Comparison of ENCODE assay signal across 8 cellular contexts in genomic region chr16:70432800-70433455, GRCh38. TPM values are rescaled to one million over a fixed set of nuclear protein-coding genes. Genes with fewer than 3 reads are reported as not detected.
A peak's percentile ranks its signal among the peaks of the same experiment; 100 is the strongest.
DNase-seq lines count a peak whose midpoint lies in the region; ATAC-seq and TF ChIP-seq lines count a peak whose summit lies in the region.

No MANE protein-coding gene starts in this region.

- POLR2A ChIA-PET in naive thymus-derived CD8-positive, alpha-beta T cell (lab: Charles Lee) = interaction anchor here (0.7 to 4.0 kb wide), 6 partner anchors 11 to 56 kb away, joined by 3 to 23 read pairs (median 4); no protein-coding TSS in a partner anchor

- no peaks in the 10 kb centered on the region for H4K20me1 ChIP-seq in DOHH2 (ENCODE audit: control insufficient read depth, insufficient read depth, low read depth, low read length)

- peaks cover 0 to 17% (median 3%) of the 10 kb centered on the region in 3 donors for H3K36me3 Mint-ChIP-seq in naive thymus-derived CD8-positive, alpha-beta T cell
- peaks cover 7% of the 10 kb centered on the region for H3K36me3 Mint-ChIP-seq in T-helper 2 cell treated with Interferon-gamma antibody and Interleukin-4, amounts not matched to agents 5 μg/mL and 100 μg/mL, for 36 hours (ENCODE audit: low read depth)

- H3K79me2 ChIP-seq in DOHH2 (ENCODE audit: control insufficient read depth, low read length) = peaks cover 80% of the 10 kb centered on the region

- peaks cover 88% of the 10 kb centered on the region for H3K4me1 ChIP-seq in DOHH2 (ENCODE audit: control insufficient read depth, low read length)

- no peak for TF ChIP-seq CTCF in DOHH2 (IDR thresholded peaks at IDR 0.05; ENCODE audit: low read depth, low read length, poor library complexity, severe bottlenecking)

- H3K4me1 Mint-ChIP-seq in naive thymus-derived CD8-positive, alpha-beta T cell = peaks cover 40 to 91% (median 77%) of the 10 kb centered on the region in 4 donors
- peaks cover 47% of the 10 kb centered on the region for H3K4me1 Mint-ChIP-seq in T-helper 2 cell treated with Interferon-gamma antibody and Interleukin-4, amounts not matched to agents 5 μg/mL and 100 μg/mL, for 36 hours (ENCODE audit: low read depth)

- DNase-seq in astrocyte of the hippocampus (ENCODE audit: low read depth, low spot score) = peak; percentile 36
- DNase-seq in naive thymus-derived CD8-positive, alpha-beta T cell = no peak
- no peak for DNase-seq in T-helper 2 cell treated with Interferon-gamma antibody and Interleukin-4, amounts not matched to agents 5 μg/mL and 100 μg/mL, for 36 hours (ENCODE audit: low spot score)
- no peak for DNase-seq in SW 1271 (lab: John Stamatoyannopoulos, UW)
- DNase-seq in NCI-H2029 treated with DMSO at 0.1 percent for 48 hours (lab: John Stamatoyannopoulos, UW) = no peak
- no peak for DNase-seq in kidney glomerular epithelial cell (lab: John Stamatoyannopoulos, UW)

- H3K4me3 ChIP-seq in DOHH2 (ENCODE audit: low read length) = peak overlapping the region; percentile 69

- no peaks in the 10 kb centered on the region for H3K9me3 Mint-ChIP-seq in naive thymus-derived CD8-positive, alpha-beta T cell
- no peaks in the 10 kb centered on the region for H3K9me3 Mint-ChIP-seq in T-helper 2 cell treated with Interferon-gamma antibody and Interleukin-4, amounts not matched to agents 5 μg/mL and 100 μg/mL, for 36 hours

- H3K27ac ChIP-seq in DOHH2 (ENCODE audit: low read depth, low read length) = peak overlapping the region; percentile 100

- peak overlapping the region; percentile 78 to 94 (median 87) for H3K27ac Mint-ChIP-seq in naive thymus-derived CD8-positive, alpha-beta T cell
- H3K27ac Mint-ChIP-seq in T-helper 2 cell treated with Interferon-gamma antibody and Interleukin-4, amounts not matched to agents 5 μg/mL and 100 μg/mL, for 36 hours = no peak overlapping the region

- no peaks in the 10 kb centered on the region for H3K27me3 Mint-ChIP-seq in naive thymus-derived CD8-positive, alpha-beta T cell
- H3K27me3 Mint-ChIP-seq in T-helper 2 cell treated with Interferon-gamma antibody and Interleukin-4, amounts not matched to agents 5 μg/mL and 100 μg/mL, for 36 hours (ENCODE audit: low read depth) = no peaks in the 10 kb centered on the region

- peak overlapping the region; percentile 96 for H3K4me2 ChIP-seq in DOHH2 (ENCODE audit: low read length)

- H3K36me3 ChIP-seq in DOHH2 (ENCODE audit: control insufficient read depth, low read length) = peaks cover 47% of the 10 kb centered on the region

- peaks cover 41% of the 10 kb centered on the region for H3F3A ChIP-seq in DOHH2 (ENCODE audit: control insufficient read depth, insufficient read depth)

- H3K27me3 ChIP-seq in DOHH2 (ENCODE audit: control insufficient read depth, low read length) = no peaks in the 10 kb centered on the region

- no peaks in the 10 kb centered on the region for H3K9me2 ChIP-seq in DOHH2 (replicated peaks; ENCODE audit: control insufficient read depth, low read length)

- peak overlapping the region in 9 of 10 donors; percentile 22 to 60 (median 52) for H3K4me3 Mint-ChIP-seq in naive thymus-derived CD8-positive, alpha-beta T cell
- H3K4me3 Mint-ChIP-seq in T-helper 2 cell treated with Interferon-gamma antibody and Interleukin-4, amounts not matched to agents 5 μg/mL and 100 μg/mL, for 36 hours = no peak overlapping the region

- H3K9me3 ChIP-seq in DOHH2 (ENCODE audit: control insufficient read depth, insufficient read depth, low read length) = no peaks in the 10 kb centered on the region

- ATAC-seq in HG03135 (IDR thresholded peaks at IDR 0.05; ENCODE audit: unreplicated experiment) = peak; percentile 19
- no peak for ATAC-seq in naive thymus-derived CD8-positive, alpha-beta T cell

RNA-seq across cellular contexts. Expression of gene ST3GAL2, which starts 6.0 kb away (rescaled TPM):
- 10 to 100 TPM; 30.5 to 31.9 TPM for total RNA-seq in naive thymus-derived CD8-positive, alpha-beta T cell
- polyA plus RNA-seq in naive thymus-derived CD8-positive, alpha-beta T cell = 10 to 100 TPM; 14.6 to 23.4 (median 16.5) TPM

RNA-seq across cellular contexts. Expression of gene FCSK, which starts 21.5 kb away (rescaled TPM):
- total RNA-seq in naive thymus-derived CD8-positive, alpha-beta T cell = 10 to 100 TPM; 35.2 to 39.7 TPM
- polyA plus RNA-seq in naive thymus-derived CD8-positive, alpha-beta T cell = 1 to 10 TPM; 4.5 to 9.6 (median 9.3) TPM
